Comparison of ENCODE assay signal across 12 cellular contexts in the genomic region with DNA sequence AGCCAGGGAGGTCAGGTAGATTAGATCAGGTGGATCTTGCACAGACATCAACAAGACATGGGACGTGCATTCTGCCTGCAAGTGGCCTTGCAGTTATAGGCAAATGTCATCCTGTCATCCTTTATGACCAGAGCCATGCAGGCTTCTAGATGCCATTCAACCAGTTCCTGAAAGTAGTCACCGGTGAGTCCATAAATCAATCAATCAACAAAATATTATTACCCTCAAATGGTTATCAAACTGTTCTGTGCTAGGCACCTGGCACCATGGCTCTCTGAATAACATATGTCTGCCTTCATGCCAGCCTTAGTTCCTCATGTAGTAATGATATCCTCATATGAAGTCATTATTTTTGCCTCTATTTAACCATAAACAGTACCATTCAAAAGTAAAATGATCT.
DNase-seq lines count a peak whose midpoint lies in the region; ATAC-seq and TF ChIP-seq lines count a peak whose summit lies in the region.
"Had no signal": no experiment of that assay in that cellular context is flagged by ENCODE, and none has a peak within 500 bp of the region (broad histone marks: within the 10 kb centered on the region; RNA-seq: fewer than 3 reads in every experiment).

No MANE protein-coding gene starts in this region.

- peak overlapping the region; percentile 90 to 97 (median 95); a peak in 21 of 22 replicates for H3K9ac ChIP-seq in BLaER1 treated with 17β-estradiol and CSF1 and Interleukin-3, amounts not matched to agents 10 nM and 100 nM
- peak overlapping the region; percentile 89 for H3K9ac ChIP-seq in PC-3 (ENCODE audit: low read length)
- H3K9ac ChIP-seq in colonic mucosa (ENCODE audit: low read depth in 2 of 2, low read length in 2 of 2), result no peak overlapping the region
- no peak overlapping the region for H3K9ac ChIP-seq in trophoblast cell (ENCODE audit: low read length)

- no peaks in the 10 kb centered on the region for H3K27me3 ChIP-seq in BLaER1 treated with 17β-estradiol and CSF1 and Interleukin-3, amounts not matched to agents 10 nM and 100 nM
- H3K27me3 ChIP-seq in PC-3 (ENCODE audit: low read length) (no peaks in the 10 kb centered on the region), colonic mucosa (no peaks in the 10 kb centered on the region), trophoblast cell (ENCODE audit: insufficient read depth, low read length) (no peaks in the 10 kb centered on the region)

- H4K91ac ChIP-seq in trophoblast cell (ENCODE audit: low read depth, low read length), result no peak overlapping the region

- H2BK5ac ChIP-seq in trophoblast cell (ENCODE audit: low read depth, low read length, poor library complexity), result no peak overlapping the region

- no TSS peak for BruUV-seq in PC-3 (replicated peaks; lab: Mats Ljungman, UMichigan)

- no peaks in the 10 kb centered on the region for H4K20me1 ChIP-seq in BLaER1 treated with 17β-estradiol and CSF1 and Interleukin-3, amounts not matched to agents 10 nM and 100 nM
- H4K20me1 ChIP-seq in PC-3 (ENCODE audit: low read length), result no peaks in the 10 kb centered on the region

- TF ChIP-seq CTCF in PC-3 (conservative IDR thresholded peaks at IDR 0.05; ENCODE audit: low read depth, low read length) (no peak), colonic mucosa (IDR thresholded peaks at IDR 0.05) (no peak), omental fat pad (IDR thresholded peaks at IDR 0.05) (no peak), GM13977 (IDR thresholded peaks at IDR 0.05; ENCODE audit: extremely low read depth, insufficient read depth, missing control alignments) (no peak)

- no peak overlapping the region for H3K18ac ChIP-seq in trophoblast cell (ENCODE audit: low read length)

- peak overlapping the region; percentile 97 to 100 (median 99) for H3K27ac ChIP-seq in BLaER1 treated with 17β-estradiol and CSF1 and Interleukin-3, amounts not matched to agents 10 nM and 100 nM
- H3K27ac ChIP-seq in PC-3 (ENCODE audit: low read length) (peak overlapping the region; percentile 100), colonic mucosa (peak overlapping the region; percentile 90), trophoblast cell (ENCODE audit: low read depth, low read length) (no peak overlapping the region)

- peak overlapping the region; percentile 87 to 99 (median 93) for H3K4me2 ChIP-seq in BLaER1 treated with 17β-estradiol and CSF1 and Interleukin-3, amounts not matched to agents 10 nM and 100 nM
- H3K4me2 ChIP-seq in PC-3 (ENCODE audit: low read length) (peak overlapping the region; percentile 68; the same call in 1 of the 2 replicates), trophoblast cell (ENCODE audit: low read length) (no peak overlapping the region)

- H3K23ac ChIP-seq in trophoblast cell (ENCODE audit: low read length), result no peak overlapping the region

- H3F3A ChIP-seq in PC-3 (ENCODE audit: low read length, unreplicated experiment), result peaks cover 10% of the 10 kb centered on the region

- H3K79me2 ChIP-seq in PC-3 (ENCODE audit: low read length) (peaks cover 5% of the 10 kb centered on the region; the same call in 1 of the 2 replicates), trophoblast cell (ENCODE audit: control insufficient read depth, insufficient read depth, low read length, poor library complexity) (peaks cover 3% of the 10 kb centered on the region)

- peaks cover 0 to 13% (median 0%) of the 10 kb centered on the region in 11 experiments; a peak in 4 of 22 replicates for H3K9me3 ChIP-seq in BLaER1 treated with 17β-estradiol and CSF1 and Interleukin-3, amounts not matched to agents 10 nM and 100 nM (replicated peaks in 1 of 11)
- H3K9me3 ChIP-seq in PC-3 (ENCODE audit: low read length), result no peaks in the 10 kb centered on the region
- no peaks in the 10 kb centered on the region for H3K9me3 ChIP-seq in colonic mucosa
- H3K9me3 ChIP-seq in trophoblast cell (ENCODE audit: insufficient read depth, low read depth, low read length), result no peaks in the 10 kb centered on the region

- H2BK120ac ChIP-seq in trophoblast cell (ENCODE audit: insufficient read depth, low read length, poor library complexity), result no peak overlapping the region

- H3K4ac ChIP-seq in trophoblast cell (ENCODE audit: low read depth, low read length), result no peak overlapping the region

- peak overlapping the region; percentile 28 for H2AK5ac ChIP-seq in trophoblast cell (ENCODE audit: low read length)

- peaks cover 56% of the 10 kb centered on the region for H3K79me1 ChIP-seq in trophoblast cell (ENCODE audit: low read length)

- H4K12ac ChIP-seq in trophoblast cell (ENCODE audit: low read depth, low read length), result no peak overlapping the region

- peak overlapping the region in 4 of 10 experiments; percentile 8 to 63 (median 53); a peak in 3 of 20 replicates for H3K4me3 ChIP-seq in BLaER1 treated with 17β-estradiol and CSF1 and Interleukin-3, amounts not matched to agents 10 nM and 100 nM
- H3K4me3 ChIP-seq in PC-3 (ENCODE audit: low read length) (no peak overlapping the region), colonic mucosa (no peak overlapping the region), trophoblast cell (ENCODE audit: low read depth, low read length) (no peak overlapping the region)

- H3K9me2 ChIP-seq in PC-3 (replicated peaks; ENCODE audit: low read length), result no peaks in the 10 kb centered on the region

- DNase-seq in PC-3 (no peak), colonic mucosa (no peak), trophoblast cell (no peak), omental fat pad (ENCODE audit: low spot score) (no peak), GM13977 (ENCODE audit: low spot score) (no peak), MV-4-11 (lab: John Stamatoyannopoulos, UW) (no peak)
- DNase-seq: DMS153, NCI-H345, T1000 had no signal

- POLR2A ChIA-PET in PC-3 (lab: Charles Lee; ENCODE audit: unreplicated experiment), result no interaction called here

- no peak overlapping the region for H3K14ac ChIP-seq in trophoblast cell (ENCODE audit: low read length)

- H2AFZ ChIP-seq in PC-3 (ENCODE audit: low read length), result no peak overlapping the region
- no peak overlapping the region for H2AFZ ChIP-seq in trophoblast cell (ENCODE audit: insufficient read depth, low read length, poor library complexity)

- in situ Hi-C loops in GM13977 (cut with MboI; ENCODE audit: low pct_unique_long_range_greater_than_20kb, low sequenced_read_pairs, unreplicated experiment), result no loop called here

- peaks cover 74 to 95% (median 92%) of the 10 kb centered on the region in 10 experiments for H3K4me1 ChIP-seq in BLaER1 treated with 17β-estradiol and CSF1 and Interleukin-3, amounts not matched to agents 10 nM and 100 nM
- H3K4me1 ChIP-seq in PC-3 (ENCODE audit: insufficient read depth, low read length), result peaks cover 61% of the 10 kb centered on the region
- peaks cover 32% of the 10 kb centered on the region for H3K4me1 ChIP-seq in colonic mucosa
- peaks cover 37 to 49% of the 10 kb centered on the region in 2 experiments for H3K4me1 ChIP-seq in trophoblast cell (ENCODE audit: control insufficient read depth in 1 of 2, insufficient read depth in 2 of 2, low read length in 2 of 2)

- peak overlapping the region; percentile 61 for H2BK12ac ChIP-seq in trophoblast cell (ENCODE audit: low read length)

- CTCF ChIA-PET in PC-3 (lab: Charles Lee), result interaction anchor here (0.6 kb wide), 1 partner anchor 15 kb away, joined by 3 read pairs; no protein-coding TSS in a partner anchor

- intact Hi-C loops in PC-3 (cut with micrococcal nuclease) (no loop called here), colonic mucosa (cut with DNase I) (loop anchor here (10.0 kb wide), 2 partner anchors 257 to 487 kb away; no protein-coding TSS in a partner anchor)

- ATAC-seq in PC-3 (no peak), omental fat pad (ENCODE audit: low FRiP score) (no peak), HG03139 (IDR thresholded peaks at IDR 0.05; ENCODE audit: unreplicated experiment) (no peak)
- ATAC-seq: naive thymus-derived CD8-positive, alpha-beta T cell had no signal

- no CpG with 5 or more reads among the region's 2 CpGs for WGBS in trophoblast cell (ENCODE audit: extremely low coverage, insufficient coverage, insufficient read length)

- H4K8ac ChIP-seq in trophoblast cell (ENCODE audit: low read depth, low read length), result no peak overlapping the region

- no peaks in the 10 kb centered on the region for H3K36me3 ChIP-seq in BLaER1 treated with 17β-estradiol and CSF1 and Interleukin-3, amounts not matched to agents 10 nM and 100 nM
- no peaks in the 10 kb centered on the region for H3K36me3 ChIP-seq in PC-3 (ENCODE audit: low read depth, low read length)
- H3K36me3 ChIP-seq in colonic mucosa, result no peaks in the 10 kb centered on the region
- H3K36me3 ChIP-seq in trophoblast cell (ENCODE audit: control insufficient read depth in 1 of 2, insufficient read depth in 2 of 2, low read length in 2 of 2), result no peaks in the 10 kb centered on the region

Comparison
In these comparisons a context has a peak if more than half of its experiments do, and no peak if none do; other contexts are left out.
1. H3K9ac ChIP-seq: peak in BLaER1 treated with 17β-estradiol and CSF1 and Interleukin-3, amounts not matched to agents 10 nM and 100 nM (11 of 11) and PC-3 (single experiment); none in colonic mucosa (0 of 2) and trophoblast cell (single experiment).